ENCODE assay signal across 21 cellular contexts in the genomic region with DNA sequence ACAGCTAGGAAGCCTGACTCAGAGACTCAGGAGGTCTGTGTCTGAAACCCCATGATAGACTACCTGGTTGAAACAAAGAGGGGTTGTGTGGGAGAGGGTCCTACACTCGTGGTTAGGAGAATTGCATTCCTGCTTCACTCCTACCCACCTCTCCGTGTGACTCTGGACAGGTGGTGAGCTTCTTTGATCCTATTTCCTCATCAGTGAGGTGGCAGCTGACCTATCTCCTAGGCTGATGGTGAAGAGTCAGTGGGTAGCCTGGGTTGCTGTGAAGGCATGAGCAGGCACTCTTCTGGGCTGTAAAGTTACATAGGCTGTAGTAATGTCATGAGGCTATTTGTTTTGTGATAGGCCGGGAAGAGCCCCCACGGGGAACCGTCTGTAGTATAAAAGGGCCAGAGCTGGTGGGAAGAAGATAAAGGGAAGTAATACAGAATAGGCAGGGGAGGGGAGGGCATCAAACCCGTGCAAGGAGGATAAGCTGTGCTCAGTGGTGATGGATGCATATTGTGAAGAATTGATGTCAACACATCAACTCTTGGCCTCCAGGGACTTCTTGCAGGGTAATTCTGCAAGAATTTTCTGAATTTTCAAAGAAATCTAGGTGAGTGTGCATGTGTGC. TPM values are rescaled to one million over a fixed set of nuclear protein-coding genes. Genes with fewer than 3 reads are reported as not detected.
DNase-seq lines count a peak whose midpoint lies in the region; ATAC-seq, FAIRE-seq and TF ChIP-seq lines count a peak whose summit lies in the region.
"Had no signal": no experiment of that assay in that cellular context is flagged by ENCODE, and none has a peak within 500 bp of the region (broad histone marks: within the 10 kb centered on the region; RNA-seq: fewer than 3 reads in every experiment).

No MANE protein-coding gene starts in this region.

- DNase-seq in GM12878 (ENCODE audit: low read depth, low spot score) (no peak), HTR-8/SVneo (ENCODE audit: insufficient read length, low spot score) (no peak)
- DNase-seq in activated CD4-positive, alpha-beta T cell treated with anti-CD3 and anti-CD28 coated beads for 1 hour = no peak
- DNase-seq: activated effector memory CD4-positive, alpha-beta T cell treated with anti-CD3 and anti-CD28 coated beads, Interleukin-2, amount 50 U/mL, for 16 hours; amniotic stem cell; BE2C; DMS153; H9; hypothalamus; Karpas-422; midbrain; NCI-H1436 treated with DMSO at 0.1 percent for 48 hours; T-cell; tibial artery had no signal

- RAD21 ChIA-PET in GM12878 (lab: Charles Lee; ENCODE audit: unreplicated experiment) = interaction anchor here (0.9 to 4.2 kb wide), 4 partner anchors 13 to 48 kb away, joined by 3 to 23 read pairs (median 7); no protein-coding TSS in a partner anchor

- no peak for TF ChIP-seq RAD21 in GM12878 (IDR thresholded peaks at IDR 0.05; ENCODE audit: insufficient read depth, low read depth, low read length)

- intact Hi-C loops in GM12878 (cut with micrococcal nuclease; ENCODE audit: unreplicated experiment) = no loop called here

- POLR2A ChIA-PET in GM12878 (lab: Charles Lee) = interaction anchor here (1.1 to 1.7 kb wide), 3 partner anchors 14 to 37 kb away, joined by 3 to 7 read pairs (median 6); no protein-coding TSS in a partner anchor

- WGBS in GM12878 (ENCODE audit: insufficient coverage, insufficient replicate concordance, low lambda C conversion rate, missing lambda C conversion rate) = 2% methylated on average over 6 of the region's 6 CpGs

- CTCF ChIA-PET in GM12878 (lab: Yijun Ruan, JAX) = interaction anchor here (0.7 to 4.6 kb wide), 6 partner anchors 8 to 224 kb away, joined by 3 to 29 read pairs (median 3); no protein-coding TSS in a partner anchor

- no peak for TF ChIP-seq POLR2A in GM12878 (IDR thresholded peaks at IDR 0.05; ENCODE audit: low read depth, low read length)

- SMC1A ChIA-PET in GM12878 (lab: Charles Lee; ENCODE audit: uncharacterized antibody, unreplicated experiment) = interaction anchor here (0.9 to 2.4 kb wide), 4 partner anchors 12 to 28 kb away, joined by 3 to 21 read pairs (median 6); no protein-coding TSS in a partner anchor

- H3K9ac ChIP-seq in KMS-11 (no peak overlapping the region), GM12878 (ENCODE audit: control insufficient read depth, insufficient read depth, low read length) (peak overlapping the region; percentile 35; the same call in 1 of the 2 replicates)
- H3K9ac ChIP-seq: parathyroid adenoma had no signal

- peak overlapping the region; percentile 1; the same call in 1 of the 2 replicates for H3K27ac ChIP-seq in KMS-11
- H3K27ac ChIP-seq in GM12878 (ENCODE audit: control insufficient read depth, insufficient read depth) = peak overlapping the region; percentile 66
- peak overlapping the region; percentile 48 for H3K27ac ChIP-seq in neutrophil
- H3K27ac ChIP-seq: parathyroid adenoma, RWPE1, tibial artery had no signal

- no peaks in the 10 kb centered on the region for H3K36me3 ChIP-seq in KMS-11 (ENCODE audit: insufficient read depth)
- H3K36me3 ChIP-seq in GM12878 (ENCODE audit: control insufficient read depth in 2 of 2, insufficient read depth in 2 of 2, low read length in 1 of 2) = peaks cover 4 to 23% of the 10 kb centered on the region in 2 experiments; a peak in 2 of 4 replicates
- peaks cover 11% of the 10 kb centered on the region for H3K36me3 ChIP-seq in neutrophil

- TF ChIP-seq EP300 in GM12878 (IDR thresholded peaks at IDR 0.05; ENCODE audit: borderline replicate concordance in 1 of 2, control insufficient read depth in 1 of 2, low read depth in 2 of 2, low read length in 2 of 2) = no peak

- H4K20me1 ChIP-seq in KMS-11 (ENCODE audit: insufficient read depth) (no peaks in the 10 kb centered on the region), GM12878 (ENCODE audit: control insufficient read depth, insufficient read depth) (no peaks in the 10 kb centered on the region)

- H3K4me3 ChIP-seq in KMS-11 (IDR thresholded peaks at IDR 0.05; ENCODE audit: insufficient read depth, low read depth, low read length) = no peak overlapping the region
- no peak overlapping the region for H3K4me3 ChIP-seq in GM12878
- H3K4me3 ChIP-seq in neutrophil (ENCODE audit: low read depth in 1 of 2, low read length in 1 of 2) = no peak overlapping the region
- H3K4me3 ChIP-seq: skin epidermis, tibial artery had no signal

- TF ChIP-seq CTCF in KMS-11 (conservative IDR thresholded peaks at IDR 0.05; ENCODE audit: low read depth, low read length) (no peak), GM12878 (IDR thresholded peaks at IDR 0.05 in 2 of 3, conservative IDR thresholded peaks at IDR 0.05 in 1 of 3; ENCODE audit: control insufficient read depth in 2 of 3, extremely low read depth in 1 of 3, insufficient read depth in 1 of 3, low read depth in 3 of 3, low read length in 3 of 3) (no peak), neutrophil (IDR thresholded peaks at IDR 0.05) (no peak)

- BruUV-seq in GM12878 (replicated peaks; lab: Mats Ljungman, UMichigan) = no TSS peak

- ATAC-seq in GM18867 (IDR thresholded peaks at IDR 0.05; ENCODE audit: unreplicated experiment) (peak; percentile 9), GM12878 (peak; percentile 40), GM19023 (IDR thresholded peaks at IDR 0.05; ENCODE audit: unreplicated experiment) (no peak)

- H3K27me3 ChIP-seq in KMS-11 (ENCODE audit: insufficient read depth, low read depth) = no peaks in the 10 kb centered on the region
- no peaks in the 10 kb centered on the region for H3K27me3 ChIP-seq in GM12878 (replicated peaks in 1 of 2; ENCODE audit: control insufficient read depth in 2 of 2, insufficient read depth in 2 of 2, low read length in 1 of 2)
- H3K27me3 ChIP-seq in neutrophil = no peaks in the 10 kb centered on the region
- H3K27me3 ChIP-seq: BE2C, tibial artery had no signal

- in situ Hi-C loops in GM12878 (cut with MboI) = no loop called here

- no peak for FAIRE-seq in GM12878 (lab: Jason Lieb, UNC)
- FAIRE-seq in HTR-8/SVneo (lab: Jason Lieb, UNC) = no peak

- H3K4me1 ChIP-seq in KMS-11 (ENCODE audit: low read depth, poor library complexity, severe bottlenecking) = peaks cover 25% of the 10 kb centered on the region
- peaks cover 58% of the 10 kb centered on the region for H3K4me1 ChIP-seq in GM12878 (ENCODE audit: control insufficient read depth, insufficient read depth, low read length)
- peaks cover 26 to 38% of the 10 kb centered on the region in 2 experiments for H3K4me1 ChIP-seq in neutrophil (ENCODE audit: control insufficient read depth in 1 of 2, insufficient read depth in 1 of 2, low read depth in 1 of 2, low read length in 1 of 2)
- H3K4me1 ChIP-seq: BE2C had no signal

- H3K79me2 ChIP-seq in KMS-11 (ENCODE audit: insufficient read depth, low read depth) = peaks cover 6% of the 10 kb centered on the region; the same call in 1 of the 2 replicates
- peaks cover 31% of the 10 kb centered on the region for H3K79me2 ChIP-seq in GM12878 (ENCODE audit: control insufficient read depth, insufficient read depth, low read length)

- H2AFZ ChIP-seq in KMS-11 (ENCODE audit: low read depth) (no peak overlapping the region), GM12878 (ENCODE audit: control insufficient read depth, low read depth, low read length) (no peak overlapping the region)
- H2AFZ ChIP-seq: parathyroid adenoma had no signal

- no peaks in the 10 kb centered on the region for H3K9me3 ChIP-seq in GM12878 (replicated peaks; ENCODE audit: control insufficient read depth, insufficient read depth, low read length)
- H3K9me3 ChIP-seq in neutrophil = no peaks in the 10 kb centered on the region
- H3K9me3 ChIP-seq: BE2C, tibial artery had no signal

- H3K4me2 ChIP-seq in KMS-11 (no peak overlapping the region), GM12878 (ENCODE audit: control insufficient read depth, insufficient read depth) (peak overlapping the region; percentile 86)

RNA-seq across cellular contexts. Expression of gene ATP6V1E2, which starts 20.8 kb away (rescaled TPM):
- 14.5 and 16.0 TPM in 2 replicates for total RNA-seq in GM12878 (2013; cell fraction: nucleolus; rRNA removed)
- total RNA-seq in GM12878 (2014; rRNA removed) (7.5 and 8.8 TPM in 2 replicates), GM12878 (2014; rRNA removed; fragmentation: Illumina TruSeq; extraction: Trizol) (7.9 and 8.3 TPM in 2 replicates), GM12878 (2021) (6.8 and 8.9 TPM in 2 replicates)
- 5.3 TPM for polyA plus RNA-seq in GM12878 (2011; ENCODE audit: low read depth)
- polyA plus RNA-seq in GM12878 (2011; rRNA removed) (8.2 and 9.4 TPM in 2 replicates), GM12878 (2014; fragmentation: Illumina TruSeq; extraction: Trizol) (8.6 and 9.0 TPM in 2 replicates), GM12878 (2014; fragmentation: Nextera tagmentation; extraction: Ambion mirVana) (1 to 10 TPM; 2.7 to 3.9 TPM), GM12878 (2014; rRNA removed) (5.9 and 6.4 TPM in 2 replicates), GM12878 (2016; fragmentation: Nextera tagmentation; extraction: Ambion mirVana) (1 to 10 TPM; 5.4 to 6.7 TPM)
- 8.1 and 8.3 TPM in 2 replicates for polyA plus RNA-seq in GM12878 (2011; cell fraction: cytosol; rRNA removed)
- polyA plus RNA-seq in GM12878 (2011; cell fraction: nucleus; rRNA removed) = 9.7 and 10.9 TPM in 2 replicates
- 7.6 and 9.1 TPM in 2 replicates for polyA plus RNA-seq in GM12878 (2012)
- polyA minus RNA-seq in GM12878 (2011; rRNA and poly(A)+ RNA removed) = 8.4 and 9.1 TPM in 2 replicates
- 4.2 and 6.7 TPM in 2 replicates for polyA minus RNA-seq in GM12878 (2011; cell fraction: cytosol; rRNA and poly(A)+ RNA removed)
- polyA minus RNA-seq in GM12878 (2011; cell fraction: nucleus; rRNA and poly(A)+ RNA removed) = 6.5 and 9.8 TPM in 2 replicates

RNA-seq across cellular contexts. Expression of gene RHOQ, which starts 20.9 kb away (rescaled TPM):
- total RNA-seq in GM12878 (2013; cell fraction: nucleolus; rRNA removed) = 132 and 135 TPM in 2 replicates
- total RNA-seq in GM12878 (2014; rRNA removed) (23.6 and 26.9 TPM in 2 replicates), GM12878 (2014; rRNA removed; fragmentation: Illumina TruSeq; extraction: Trizol) (30.9 and 32.2 TPM in 2 replicates), GM12878 (2021) (25.6 and 28.3 TPM in 2 replicates)
- polyA plus RNA-seq in GM12878 (2011; ENCODE audit: low read depth) = 26.9 TPM
- polyA plus RNA-seq in GM12878 (2011; rRNA removed) (79.6 and 87.5 TPM in 2 replicates), GM12878 (2014; fragmentation: Illumina TruSeq; extraction: Trizol) (39.3 and 43.3 TPM in 2 replicates), GM12878 (2014; fragmentation: Nextera tagmentation; extraction: Ambion mirVana) (10 to 100 TPM; 11.7 to 12.2 TPM), GM12878 (2014; rRNA removed) (24.0 and 25.7 TPM in 2 replicates), GM12878 (2016; fragmentation: Nextera tagmentation; extraction: Ambion mirVana) (1 to 10 TPM; 4.6 to 6.0 TPM)
- polyA plus RNA-seq in GM12878 (2011; cell fraction: cytosol; rRNA removed) = 38.2 and 51.3 TPM in 2 replicates
- polyA plus RNA-seq in GM12878 (2011; cell fraction: nucleus; rRNA removed) = 113 and 146 TPM in 2 replicates
- polyA plus RNA-seq in GM12878 (2012) = 48.1 and 55.1 TPM in 2 replicates
- 45.8 and 52.7 TPM in 2 replicates for polyA minus RNA-seq in GM12878 (2011; rRNA and poly(A)+ RNA removed)
- 14.4 and 17.3 TPM in 2 replicates for polyA minus RNA-seq in GM12878 (2011; cell fraction: cytosol; rRNA and poly(A)+ RNA removed)
- polyA minus RNA-seq in GM12878 (2011; cell fraction: nucleus; rRNA and poly(A)+ RNA removed) = 60.0 and 84.1 TPM in 2 replicates

RNA-seq across cellular contexts. Expression of gene PIGF, which starts 53.6 kb away (rescaled TPM):
- total RNA-seq in GM12878 (2013; cell fraction: nucleolus; rRNA removed) = 113 and 119 TPM in 2 replicates
- total RNA-seq in GM12878 (2014; rRNA removed) = 17.5 and 26.9 TPM in 2 replicates
- total RNA-seq in GM12878 (2014; rRNA removed; fragmentation: Illumina TruSeq; extraction: Trizol) = 18.8 and 21.1 TPM in 2 replicates
- total RNA-seq in GM12878 (2021) = 19.7 and 19.8 TPM in 2 replicates
- 16.5 TPM for polyA plus RNA-seq in GM12878 (2011; ENCODE audit: low read depth)
- 65.3 and 88.6 TPM in 2 replicates for polyA plus RNA-seq in GM12878 (2011; rRNA removed)
- 23.4 and 24.3 TPM in 2 replicates for polyA plus RNA-seq in GM12878 (2011; cell fraction: cytosol; rRNA removed)
- 39.6 and 44.4 TPM in 2 replicates for polyA plus RNA-seq in GM12878 (2011; cell fraction: nucleus; rRNA removed)
- 18.8 and 28.7 TPM in 2 replicates for polyA plus RNA-seq in GM12878 (2012)
- polyA plus RNA-seq in GM12878 (2014; fragmentation: Illumina TruSeq; extraction: Trizol) = 21.5 and 27.7 TPM in 2 replicates
- polyA plus RNA-seq in GM12878 (2014; fragmentation: Nextera tagmentation; extraction: Ambion mirVana) = 10 to 100 TPM; 71.6 to 84.1 TPM
- polyA plus RNA-seq in GM12878 (2014; rRNA removed) = 16.4 and 24.2 TPM in 2 replicates
- 10 to 100 TPM; 58.5 to 63.5 TPM for polyA plus RNA-seq in GM12878 (2016; fragmentation: Nextera tagmentation; extraction: Ambion mirVana)
- 24.1 and 34.1 TPM in 2 replicates for polyA minus RNA-seq in GM12878 (2011; rRNA and poly(A)+ RNA removed)
- polyA minus RNA-seq in GM12878 (2011; cell fraction: cytosol; rRNA and poly(A)+ RNA removed) = 12.8 and 16.2 TPM in 2 replicates
- 42.1 and 60.4 TPM in 2 replicates for polyA minus RNA-seq in GM12878 (2011; cell fraction: nucleus; rRNA and poly(A)+ RNA removed)

RNA-seq across cellular contexts. Expression of gene CRIPT, which starts 53.8 kb away (rescaled TPM):
- total RNA-seq in GM12878 (2013; cell fraction: nucleolus; rRNA removed) = 24.2 and 26.8 TPM in 2 replicates
- total RNA-seq in GM12878 (2014; rRNA removed) (5.3 and 8.4 TPM in 2 replicates), GM12878 (2014; rRNA removed; fragmentation: Illumina TruSeq; extraction: Trizol) (7.3 and 8.4 TPM in 2 replicates), GM12878 (2021) (6.9 and 7.3 TPM in 2 replicates)
- 7.3 TPM for polyA plus RNA-seq in GM12878 (2011; ENCODE audit: low read depth)
- polyA plus RNA-seq in GM12878 (2011; rRNA removed) (12.7 and 21.2 TPM in 2 replicates), GM12878 (2014; fragmentation: Illumina TruSeq; extraction: Trizol) (9.4 and 12.2 TPM in 2 replicates), GM12878 (2014; fragmentation: Nextera tagmentation; extraction: Ambion mirVana) (10 to 100 TPM; 27.2 to 31.1 TPM), GM12878 (2014; rRNA removed) (3.6 and 6.2 TPM in 2 replicates), GM12878 (2016; fragmentation: Nextera tagmentation; extraction: Ambion mirVana) (10 to 100 TPM; 18.8 to 22.0 TPM)
- 2.6 and 4.1 TPM in 2 replicates for polyA plus RNA-seq in GM12878 (2011; cell fraction: cytosol; rRNA removed)
- 3.7 and 4.0 TPM in 2 replicates for polyA plus RNA-seq in GM12878 (2011; cell fraction: nucleus; rRNA removed)
- 8.1 and 11.8 TPM in 2 replicates for polyA plus RNA-seq in GM12878 (2012)
- polyA minus RNA-seq in GM12878 (2011; rRNA and poly(A)+ RNA removed) = 3.3 and 3.9 TPM in 2 replicates
- polyA minus RNA-seq in GM12878 (2011; cell fraction: cytosol; rRNA and poly(A)+ RNA removed) = 1.0 and 2.1 TPM in 2 replicates
- 4.4 and 6.9 TPM in 2 replicates for polyA minus RNA-seq in GM12878 (2011; cell fraction: nucleus; rRNA and poly(A)+ RNA removed)

Comparison
In these comparisons a context has a peak if more than half of its experiments do, and no peak if none do; other contexts are left out.
1. H3K27ac ChIP-seq: peak in every context shown above with its lines; median percentile 66 in GM12878; 48 in neutrophil; 1 in KMS-11.